16 cellular contexts compared by ENCODE assay signal in the genomic region with DNA sequence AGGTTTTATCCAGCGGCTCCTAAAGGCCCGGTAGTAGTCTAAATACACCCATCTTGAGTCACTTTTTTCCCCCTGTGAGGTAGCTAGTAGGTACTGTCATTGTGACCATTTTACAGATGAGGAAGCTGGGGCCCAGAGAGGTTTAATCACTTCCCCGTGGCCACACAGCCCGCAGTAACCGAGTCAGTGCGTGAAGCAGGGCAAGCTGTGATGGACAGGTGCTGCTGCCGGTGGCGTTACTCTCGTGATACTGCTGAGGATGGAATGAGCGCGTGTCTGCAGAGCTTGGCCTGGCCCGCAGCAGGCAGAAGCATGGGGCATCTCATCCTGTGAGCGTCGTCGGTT.
DNase-seq lines count a peak whose midpoint lies in the region; ATAC-seq, FAIRE-seq and TF ChIP-seq lines count a peak whose summit lies in the region.
"Had no signal": no experiment of that assay in that cellular context is flagged by ENCODE, and none has a peak within 500 bp of the region (broad histone marks: within the 10 kb centered on the region; RNA-seq: fewer than 3 reads in every experiment).

No MANE protein-coding gene starts in this region.

- H3K79me1 ChIP-seq in IMR-90 (ENCODE audit: low read depth in 1 of 2, low read length in 2 of 2) (peaks cover 9 to 53% of the 10 kb centered on the region in 2 experiments; a peak in 3 of 4 replicates), H1 (ENCODE audit: low read depth, low read length) (no peaks in the 10 kb centered on the region; the same call in 1 of the 2 replicates)

- H3K36me3 ChIP-seq in IMR-90 (ENCODE audit: control insufficient read depth, insufficient read depth, low read length) = peaks cover 1% of the 10 kb centered on the region
- H3K36me3 ChIP-seq in H1 (ENCODE audit: control insufficient read depth in 2 of 4, insufficient read depth in 4 of 4, low read length in 3 of 4) = no peaks in the 10 kb centered on the region
- no peaks in the 10 kb centered on the region for H3K36me3 ChIP-seq in neural cell (ENCODE audit: insufficient read depth, low read length)
- H3K36me3 ChIP-seq: BLaER1 had no signal

- H2BK15ac ChIP-seq in IMR-90 (ENCODE audit: low read depth, low read length) (no peak overlapping the region), H1 (ENCODE audit: low read length) (no peak overlapping the region)

- ATAC-seq in IMR-90 (ENCODE audit: low read depth) (no peak), HG02798 (IDR thresholded peaks at IDR 0.05; ENCODE audit: poor library complexity, unreplicated experiment) (no peak), HG03520 (IDR thresholded peaks at IDR 0.05; ENCODE audit: unreplicated experiment) (no peak), HG03097 (IDR thresholded peaks at IDR 0.05; ENCODE audit: low FRiP score, unreplicated experiment) (no peak)
- ATAC-seq: GM23338, HCT116 had no signal

- no peak overlapping the region for H3K4me2 ChIP-seq in IMR-90 (ENCODE audit: low read depth, low read length)
- no peak overlapping the region for H3K4me2 ChIP-seq in H1 (ENCODE audit: insufficient read depth in 1 of 2, low read depth in 2 of 2, low read length in 2 of 2)
- no peak overlapping the region for H3K4me2 ChIP-seq in neural cell (ENCODE audit: low read length)
- H3K4me2 ChIP-seq: BLaER1, GM23338 had no signal

- H4K5ac ChIP-seq in IMR-90 (ENCODE audit: low read depth, low read length) (no peak overlapping the region), H1 (ENCODE audit: insufficient read length, low read depth, low read length) (no peak overlapping the region)

- H3K27ac ChIP-seq in IMR-90 (ENCODE audit: insufficient read depth, low read length) (no peak overlapping the region), H1 (ENCODE audit: low read depth, low read length) (no peak overlapping the region), neural cell (ENCODE audit: low read length) (peak overlapping the region; percentile 61)
- H3K27ac ChIP-seq: BLaER1 had no signal

- intact Hi-C loops in IMR-90 (cut with micrococcal nuclease) (no loop called here), posterior cingulate gyrus (cut with DNase I) (no loop called here)

- POLR2A ChIA-PET in IMR-90 (lab: Charles Lee; ENCODE audit: unreplicated experiment) = no interaction called here
- POLR2A ChIA-PET in H1 (lab: Charles Lee; ENCODE audit: partially characterized antibody) = no interaction called here

- H3K18ac ChIP-seq in IMR-90 (ENCODE audit: low read depth, low read length) (no peak overlapping the region), H1 (ENCODE audit: extremely low read depth, low read length) (no peak overlapping the region)

- no peaks in the 10 kb centered on the region for H3K27me3 ChIP-seq in IMR-90 (ENCODE audit: control insufficient read depth, insufficient read depth, low read length)
- H3K27me3 ChIP-seq in H1 (replicated peaks in 1 of 4; ENCODE audit: control insufficient read depth in 3 of 4, extremely low read depth in 1 of 4, insufficient read depth in 3 of 4, low read length in 3 of 4) = peaks cover 11 to 32% (median 26%) of the 10 kb centered on the region in 4 experiments
- H3K27me3 ChIP-seq in neural cell (ENCODE audit: insufficient read depth, low read depth, low read length) = no peaks in the 10 kb centered on the region
- H3K27me3 ChIP-seq: BLaER1 had no signal

- no peak overlapping the region for H2BK12ac ChIP-seq in H1 (ENCODE audit: low read depth, low read length)

- no peak overlapping the region for H3K14ac ChIP-seq in IMR-90 (replicated peaks; ENCODE audit: low read depth, low read length)
- H3K14ac ChIP-seq in H1 (ENCODE audit: insufficient read length) = no peak overlapping the region

- H3K9me1 ChIP-seq in IMR-90 (ENCODE audit: insufficient read depth, low read length) = peaks cover 7% of the 10 kb centered on the region

- no peaks in the 10 kb centered on the region for H3K9me3 ChIP-seq in IMR-90 (ENCODE audit: control insufficient read depth, insufficient read depth, low read length)
- H3K9me3 ChIP-seq in H1 (ENCODE audit: insufficient read depth in 2 of 2, low read depth in 1 of 2, low read length in 1 of 2) = no peaks in the 10 kb centered on the region
- no peaks in the 10 kb centered on the region for H3K9me3 ChIP-seq in neural cell (ENCODE audit: low read length)
- H3K9me3 ChIP-seq: BLaER1 had no signal

- H3K56ac ChIP-seq in IMR-90 (ENCODE audit: extremely low read depth, insufficient read depth, low read length) (no peak overlapping the region), H1 (replicated peaks; ENCODE audit: insufficient read length, low read depth, low read length) (no peak overlapping the region)

- H3K9ac ChIP-seq in IMR-90 (ENCODE audit: low read depth, low read length) (no peak overlapping the region), H1 (replicated peaks in 1 of 4; ENCODE audit: extremely low read depth in 1 of 4, low read depth in 3 of 4, low read length in 3 of 4) (no peak overlapping the region), neural cell (ENCODE audit: low read length) (peak overlapping the region; percentile 20)
- H3K9ac ChIP-seq: BLaER1 had no signal

- H4K20me1 ChIP-seq in IMR-90 (ENCODE audit: insufficient read depth, low read length) (peaks cover 84% of the 10 kb centered on the region), H1 (replicated peaks in 1 of 2; ENCODE audit: control insufficient read depth in 1 of 2, insufficient read depth in 2 of 2, low read length in 2 of 2) (peaks cover 8 to 15% of the 10 kb centered on the region in 2 experiments), neural cell (ENCODE audit: insufficient read depth) (no peaks in the 10 kb centered on the region)
- H4K20me1 ChIP-seq: BLaER1 had no signal

- WGBS in IMR-90 (ENCODE audit: extremely low coverage in 2 of 2, insufficient read length in 1 of 2), 2 experiments = 100% methylated on average over 5 of the region's 15 CpGs; no CpG with 5 or more reads in 1 of the 2 experiments
- 93% methylated on average over 15 of the region's 15 CpGs; no CpG with 5 or more reads in 1 of the 2 experiments for WGBS in H1 (ENCODE audit: extremely low coverage in 1 of 2, insufficient coverage in 1 of 2, insufficient read length in 1 of 2, insufficient replicate concordance in 2 of 2, low coverage in 1 of 2, low lambda C conversion rate in 2 of 2, missing lambda C conversion rate in 1 of 2), 2 experiments

- H3K4me3 ChIP-seq in IMR-90 (ENCODE audit: insufficient read depth, low read depth, low read length) (no peak overlapping the region), H1 (ENCODE audit: extremely low read depth in 1 of 4, insufficient read depth in 2 of 4, low read depth in 3 of 4, low read length in 4 of 4) (no peak overlapping the region), neural cell (ENCODE audit: low read length) (no peak overlapping the region)
- H3K4me3 ChIP-seq: BLaER1, GM23338 had no signal

- no peak for TF ChIP-seq CTCF in IMR-90 (conservative IDR thresholded peaks at IDR 0.05; ENCODE audit: low read depth, low read length)
- TF ChIP-seq CTCF in H1 (IDR thresholded peaks at IDR 0.05; ENCODE audit: control extremely low read depth in 1 of 3, insufficient read depth in 1 of 3, low read depth in 1 of 3, low read length in 3 of 3) = no peak
- no peak for TF ChIP-seq CTCF in neural cell (IDR thresholded peaks at IDR 0.05; ENCODE audit: poor library complexity, severe bottlenecking)

- H3K4ac ChIP-seq in IMR-90 (ENCODE audit: low read depth, low read length) (no peak overlapping the region), H1 (replicated peaks; ENCODE audit: insufficient read length, low read depth, low read length) (no peak overlapping the region)

- no peak overlapping the region for H2AK9ac ChIP-seq in IMR-90 (replicated peaks; ENCODE audit: low read depth, low read length, poor library complexity)

- no peaks in the 10 kb centered on the region for H3K79me2 ChIP-seq in H1 (ENCODE audit: control insufficient read depth in 1 of 2, insufficient read depth in 2 of 2, low read length in 2 of 2)
- H3K79me2 ChIP-seq in neural cell (replicated peaks; ENCODE audit: insufficient read depth, low read length) = no peaks in the 10 kb centered on the region

- FAIRE-seq in H1 (lab: Jason Lieb, UNC) = no peak
- FAIRE-seq: HTR-8/SVneo had no signal

- no peak for DNase-seq in IMR-90
- no peak for DNase-seq in H1 (ENCODE audit: low read depth in 1 of 2, low spot score in 2 of 2)
- no peak for DNase-seq in posterior cingulate gyrus
- DNase-seq: 8988T, DMS153, DMS79 treated with DMSO at 0.1 percent for 48 hours, GF-D8, H7 had no signal

- dilution Hi-C loops in IMR-90 (cut with HindIII; ENCODE audit: low sequenced_read_pairs, unreplicated experiment) = no loop called here

- H3K9me2 ChIP-seq in neural cell (ENCODE audit: insufficient read depth, low read length) = no peaks in the 10 kb centered on the region

- TF ChIP-seq RAD21 in IMR-90 (IDR thresholded peaks at IDR 0.05; ENCODE audit: low read length) (no peak), H1 (IDR thresholded peaks at IDR 0.05 in 1 of 2, conservative IDR thresholded peaks at IDR 0.05 in 1 of 2; ENCODE audit: low read depth in 2 of 2, low read length in 2 of 2) (no peak), neural cell (conservative IDR thresholded peaks at IDR 0.05) (no peak)

- H3K23ac ChIP-seq in IMR-90 (ENCODE audit: low read depth, low read length) = no peak overlapping the region
- no peak overlapping the region for H3K23ac ChIP-seq in H1 (ENCODE audit: insufficient read length)

- no TSS peak for BruUV-seq in IMR-90 (replicated peaks; lab: Mats Ljungman, UMichigan)

- in situ Hi-C loops in IMR-90 (cut with MboI; ENCODE audit: low sequenced_read_pairs) = no loop called here

- H4K91ac ChIP-seq in IMR-90 (ENCODE audit: insufficient read depth, low read depth, low read length) (no peak overlapping the region), H1 (replicated peaks; ENCODE audit: insufficient read length, low read length) (no peak overlapping the region)

- H2AFZ ChIP-seq in IMR-90 (replicated peaks; ENCODE audit: low read length, poor library complexity) (peak overlapping the region; percentile 33), H1 (ENCODE audit: low read length) (no peak overlapping the region), neural cell (ENCODE audit: low read depth, low read length) (no peak overlapping the region)
- H2AFZ ChIP-seq: GM23338 had no signal

- no peak overlapping the region for H2BK5ac ChIP-seq in IMR-90 (ENCODE audit: low read depth, low read length, poor library complexity, severe bottlenecking)
- no peak overlapping the region for H2BK5ac ChIP-seq in H1 (ENCODE audit: low read depth, low read length)

- no peak overlapping the region for H2BK20ac ChIP-seq in IMR-90 (ENCODE audit: low read depth, low read length)
- H2BK20ac ChIP-seq in H1 (ENCODE audit: low read length) = 0 out of 2 replicates have a peak overlapping the region, but pooled peaks have one; percentile 34

- H3F3A ChIP-seq in neural cell (ENCODE audit: insufficient read depth, low read length, poor library complexity, severe bottlenecking) = no peaks in the 10 kb centered on the region

- H3K23me2 ChIP-seq in H1 (ENCODE audit: low read depth, low read length) = no peaks in the 10 kb centered on the region; the same call in 1 of the 2 replicates

- TF ChIP-seq EP300 in H1 (IDR thresholded peaks at IDR 0.05; ENCODE audit: borderline replicate concordance in 1 of 2, low read depth in 2 of 2, low read length in 2 of 2) (no peak), neural cell (conservative IDR thresholded peaks at IDR 0.05; ENCODE audit: poor library complexity, severe bottlenecking) (no peak)

- no peak for TF ChIP-seq POLR2A in IMR-90 (IDR thresholded peaks at IDR 0.05; ENCODE audit: low read depth, low read length)
- no peak for TF ChIP-seq POLR2A in H1 (IDR thresholded peaks at IDR 0.05; ENCODE audit: control extremely low read depth in 1 of 2, low read depth in 2 of 2, low read length in 2 of 2)

- H4K8ac ChIP-seq in IMR-90 (ENCODE audit: low read depth in 2 of 2, low read length in 2 of 2) (no peak overlapping the region), H1 (ENCODE audit: extremely low read depth, insufficient read depth, low read length) (no peak overlapping the region)

- H2BK120ac ChIP-seq in IMR-90 (ENCODE audit: low read depth, low read length) (no peak overlapping the region), H1 (replicated peaks; ENCODE audit: low read depth, low read length) (no peak overlapping the region)

- CTCF ChIA-PET in IMR-90 (lab: Yijun Ruan, JAX) (no interaction called here), H1 (lab: Charles Lee; ENCODE audit: partially characterized antibody) (interaction anchor here (1.1 to 2.6 kb wide), 14 partner anchors 8 to 278 kb away, joined by 3 to 9 read pairs (median 4); no protein-coding TSS in a partner anchor)

- H2AK5ac ChIP-seq in IMR-90 (ENCODE audit: low read depth, low read length) (no peak overlapping the region), H1 (ENCODE audit: low read depth, low read length) (no peak overlapping the region)

- peaks cover 2% of the 10 kb centered on the region; the same call in 1 of the 2 replicates for H3K4me1 ChIP-seq in IMR-90 (ENCODE audit: control insufficient read depth, insufficient read depth, low read length)
- H3K4me1 ChIP-seq in H1 (replicated peaks in 1 of 4; ENCODE audit: control insufficient read depth in 3 of 4, insufficient read depth in 4 of 4, low read length in 3 of 4) = peaks cover 0 to 16% (median 13%) of the 10 kb centered on the region in 4 experiments; a peak in 6 of 7 replicates
